Comparison of ENCODE assay signal across 16 cellular contexts in the genomic region with DNA sequence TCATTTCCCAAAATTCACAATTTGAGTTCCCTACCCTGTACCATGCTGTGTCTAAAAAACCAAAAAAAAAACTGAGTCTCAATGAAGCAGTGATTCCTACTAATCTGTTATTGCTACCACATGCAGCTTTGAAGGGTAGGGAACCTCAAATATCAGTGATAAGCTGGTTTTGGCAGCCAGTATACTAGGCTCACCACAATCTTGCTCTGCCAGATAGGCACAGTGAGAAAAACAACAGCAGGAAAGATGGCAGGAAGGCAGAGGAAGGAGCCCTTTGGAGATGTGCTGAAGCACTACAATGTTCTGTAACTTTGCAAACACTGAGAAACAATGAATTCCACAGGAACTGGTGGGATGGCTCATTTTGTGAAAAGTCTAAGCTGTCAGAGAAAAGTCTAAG.
A peak's percentile ranks its signal among the peaks of the same experiment; 100 is the strongest.
DNase-seq lines count a peak whose midpoint lies in the region; ATAC-seq and TF ChIP-seq lines count a peak whose summit lies in the region.
"Had no signal": no experiment of that assay in that cellular context is flagged by ENCODE, and none has a peak within 500 bp of the region (broad histone marks: within the 10 kb centered on the region; RNA-seq: fewer than 3 reads in every experiment).

No MANE protein-coding gene starts in this region.

- intact Hi-C loops in natural killer cell (cut with micrococcal nuclease) (no loop called here), left cardiac atrium (cut with DNase I) (loop anchor here in 1 of 2 donors (5.0 kb wide), 1 partner anchor 95 kb away; a partner anchor contains a TSS)

- DNase-seq in natural killer cell treated with Interleukin-12 subunit alpha and Interleukin-12 subunit beta and Interleukin-15 and Interleukin-18, amount 100 ng/mL, for 72 hours (ENCODE audit: low spot score): no peak
- no peak for DNase-seq in natural killer cell
- DNase-seq in endothelial cell (ENCODE audit: low spot score): no peak
- no peak for DNase-seq in left cardiac atrium
- DNase-seq in AG08395 (ENCODE audit: low spot score): no peak
- no peak for DNase-seq in caudate nucleus (lab: John Stamatoyannopoulos, UW)
- DNase-seq in A172 (ENCODE audit: low spot score): no peak
- DNase-seq: Caco-2; CD4-positive, alpha-beta T cell; GF-D8; NCI-H1417; NCI-H187; NCI-H226; NCI-H524 treated with DMSO at 0.1 percent for 48 hours; SIG-M5 had no signal

- peak overlapping the region; percentile 18 to 22 for H3K27ac Mint-ChIP-seq in natural killer cell treated with Interleukin-12 subunit alpha and Interleukin-12 subunit beta and Interleukin-15 and Interleukin-18, amount 100 ng/mL, for 72 hours
- H3K27ac Mint-ChIP-seq in natural killer cell (no peak overlapping the region), endothelial cell (ENCODE audit: unreplicated experiment) (peak overlapping the region; percentile 83)
- H3K27ac Mint-ChIP-seq: CD4-positive, alpha-beta T cell had no signal

- TF ChIP-seq CTCF in natural killer cell (IDR thresholded peaks at IDR 0.05) (no peak), endothelial cell (IDR thresholded peaks at IDR 0.05; ENCODE audit: unreplicated experiment) (no peak)

- H3K9me3 Mint-ChIP-seq in natural killer cell treated with Interleukin-12 subunit alpha and Interleukin-12 subunit beta and Interleukin-15 and Interleukin-18, amount 100 ng/mL, for 72 hours: no peaks in the 10 kb centered on the region
- H3K9me3 Mint-ChIP-seq in natural killer cell: no peaks in the 10 kb centered on the region
- no peaks in the 10 kb centered on the region for H3K9me3 Mint-ChIP-seq in endothelial cell (ENCODE audit: unreplicated experiment)
- H3K9me3 Mint-ChIP-seq: CD4-positive, alpha-beta T cell had no signal

- H3K4me3 Mint-ChIP-seq in natural killer cell treated with Interleukin-12 subunit alpha and Interleukin-12 subunit beta and Interleukin-15 and Interleukin-18, amount 100 ng/mL, for 72 hours: no peak overlapping the region
- no peak overlapping the region for H3K4me3 Mint-ChIP-seq in natural killer cell
- H3K4me3 Mint-ChIP-seq in endothelial cell (ENCODE audit: unreplicated experiment): no peak overlapping the region
- H3K4me3 Mint-ChIP-seq: CD4-positive, alpha-beta T cell had no signal

- H3K27ac ChIP-seq in caudate nucleus (ENCODE audit: low read depth, low read length): no peak overlapping the region

- H3K36me3 Mint-ChIP-seq in natural killer cell treated with Interleukin-12 subunit alpha and Interleukin-12 subunit beta and Interleukin-15 and Interleukin-18, amount 100 ng/mL, for 72 hours: peaks cover 23% of the 10 kb centered on the region
- H3K36me3 Mint-ChIP-seq in natural killer cell: peaks cover 7% of the 10 kb centered on the region
- peaks cover 11% of the 10 kb centered on the region for H3K36me3 Mint-ChIP-seq in endothelial cell (ENCODE audit: low read depth, unreplicated experiment)

- ATAC-seq in natural killer cell treated with Interleukin-12 subunit alpha and Interleukin-12 subunit beta and Interleukin-15 and Interleukin-18, amount 100 ng/mL, for 72 hours: no peak
- no peak for ATAC-seq in natural killer cell
- peak; percentile 62 to 78 for ATAC-seq in left cardiac atrium
- no peak for ATAC-seq in GM21723 (IDR thresholded peaks at IDR 0.05; ENCODE audit: unreplicated experiment)

- no peaks in the 10 kb centered on the region for H3K27me3 Mint-ChIP-seq in natural killer cell treated with Interleukin-12 subunit alpha and Interleukin-12 subunit beta and Interleukin-15 and Interleukin-18, amount 100 ng/mL, for 72 hours
- H3K27me3 Mint-ChIP-seq in natural killer cell (ENCODE audit: low read depth in 2 of 2): no peaks in the 10 kb centered on the region
- H3K27me3 Mint-ChIP-seq in endothelial cell (ENCODE audit: unreplicated experiment): peaks cover 2% of the 10 kb centered on the region
- H3K27me3 Mint-ChIP-seq: CD4-positive, alpha-beta T cell had no signal

- H3K4me1 Mint-ChIP-seq in natural killer cell treated with Interleukin-12 subunit alpha and Interleukin-12 subunit beta and Interleukin-15 and Interleukin-18, amount 100 ng/mL, for 72 hours (ENCODE audit: low read depth in 2 of 2): peaks cover 3 to 7% of the 10 kb centered on the region in 2 donors
- no peaks in the 10 kb centered on the region for H3K4me1 Mint-ChIP-seq in natural killer cell
- H3K4me1 Mint-ChIP-seq in endothelial cell (ENCODE audit: unreplicated experiment): peaks cover 24% of the 10 kb centered on the region

Comparison
In these comparisons a context has a peak if more than half of its experiments do, and no peak if none do; other contexts are left out.
1. H3K27ac Mint-ChIP-seq: peak in natural killer cell treated with Interleukin-12 subunit alpha and Interleukin-12 subunit beta and Interleukin-15 and Interleukin-18, amount 100 ng/mL, for 72 hours (2 of 2) and endothelial cell (single experiment); none in natural killer cell (0 of 2).
2. ATAC-seq: peak in left cardiac atrium (2 of 2); none in natural killer cell treated with Interleukin-12 subunit alpha and Interleukin-12 subunit beta and Interleukin-15 and Interleukin-18, amount 100 ng/mL, for 72 hours (0 of 2), natural killer cell (0 of 3) and GM21723 (single experiment).